ENCODE assay signal across 25 cellular contexts in the genomic region with DNA sequence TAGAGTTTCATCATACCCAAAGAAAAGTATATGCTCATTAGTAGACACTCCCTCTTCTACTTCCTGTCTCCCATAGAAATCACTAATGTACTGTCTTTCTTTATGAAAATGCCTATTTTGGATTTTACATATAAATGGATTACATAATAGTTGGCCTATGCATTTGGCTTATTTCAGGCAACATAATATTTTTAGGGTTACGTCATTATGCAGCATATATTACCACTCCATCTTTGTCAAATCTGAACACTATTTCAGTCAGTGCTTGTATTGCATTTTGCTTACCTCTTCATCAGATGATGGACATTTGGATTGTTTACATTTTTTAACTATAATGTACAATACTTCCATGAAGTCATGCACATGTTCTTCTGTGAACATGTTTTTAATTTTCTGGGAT.
A peak's percentile ranks its signal among the peaks of the same experiment; 100 is the strongest.
DNase-seq lines count a peak whose midpoint lies in the region; ATAC-seq, FAIRE-seq and TF ChIP-seq lines count a peak whose summit lies in the region.
"Had no signal": no experiment of that assay in that cellular context is flagged by ENCODE, and none has a peak within 500 bp of the region (broad histone marks: within the 10 kb centered on the region; RNA-seq: fewer than 3 reads in every experiment).

No MANE protein-coding gene starts in this region.

- CTCF ChIA-PET in HepG2 (lab: Yijun Ruan, JAX; ENCODE audit: low intra/inter-chr PET ratio, low total read pairs): no interaction called here

- no TSS peak for BruUV-seq in HepG2 (replicated peaks; lab: Mats Ljungman, UMichigan)

- H3K9ac ChIP-seq in HepG2 (ENCODE audit: insufficient read depth, low read depth, low read length) (no peak overlapping the region), SK-N-MC (ENCODE audit: insufficient read length) (no peak overlapping the region)
- H3K9ac ChIP-seq: BLaER1 had no signal

- H3K4me3 ChIP-seq in HepG2 (replicated peaks in 1 of 3; ENCODE audit: insufficient read depth in 1 of 3, low read depth in 2 of 3, low read length in 3 of 3) (no peak overlapping the region), right lobe of liver (no peak overlapping the region), SK-N-MC (no peak overlapping the region)
- H3K4me3 ChIP-seq: A549, BLaER1, GM12878 had no signal

- H3K4me1 ChIP-seq in HepG2 (ENCODE audit: insufficient read depth, low read length) (no peaks in the 10 kb centered on the region), right lobe of liver (no peaks in the 10 kb centered on the region)
- H3K4me1 ChIP-seq: A549, BE2C, BLaER1 had no signal

- H3K9me3 ChIP-seq in HepG2 (ENCODE audit: low read length) (peaks cover 86% of the 10 kb centered on the region), right lobe of liver (peaks cover 0 to 4% (median 0%) of the 10 kb centered on the region in 4 donors), SK-N-MC (ENCODE audit: low read depth, low read length) (no peaks in the 10 kb centered on the region; the same call in 1 of the 2 replicates)

- TF ChIP-seq EP300 in HepG2 (IDR thresholded peaks at IDR 0.05; ENCODE audit: low read depth in 2 of 2, low read length in 2 of 2) (no peak), HepG2 (CRISPR knock-in tag; IDR thresholded peaks at IDR 0.05; ENCODE audit: borderline replicate concordance) (no peak)

- FAIRE-seq in HepG2 (lab: Jason Lieb, UNC): no peak
- FAIRE-seq: GM12878, GM12892, GM18507 had no signal

- WGBS in HepG2 (ENCODE audit: low lambda C conversion rate): 0% methylated on average over 1 of the region's 1 CpG
- 75% methylated on average over 1 of the region's 1 CpG for WGBS in right lobe of liver (ENCODE audit: insufficient coverage, low coverage, low lambda C conversion rate, missing lambda C conversion rate)

- no peak for ATAC-seq in HepG2
- no peak for ATAC-seq in right lobe of liver
- no peak for ATAC-seq in HG02884 (IDR thresholded peaks at IDR 0.05; ENCODE audit: unreplicated experiment)
- ATAC-seq: A549, GM12878 had no signal

- TF ChIP-seq CTCF in HepG2 (CRISPR knock-in tag; IDR thresholded peaks at IDR 0.05): no peak
- no peak for TF ChIP-seq CTCF in right lobe of liver (IDR thresholded peaks at IDR 0.05)

- intact Hi-C loops in HepG2 (cut with micrococcal nuclease; ENCODE audit: unreplicated experiment) (no loop called here), right lobe of liver (cut with DNase I) (no loop called here)

- in situ Hi-C loops in HepG2 (cut with HindIII; ENCODE audit: extremely low pct_ligation_motif_present, low pct_unique_long_range_greater_than_20kb): no loop called here

- DNase-seq in HepG2 (ENCODE audit: low spot score) (no peak), right lobe of liver (no peak), SK-N-MC (ENCODE audit: low read depth, low spot score) (peak; percentile 47)
- no peak for DNase-seq in activated CD4-positive, CD25-positive, alpha-beta regulatory T cell treated with anti-CD3 and anti-CD28 coated beads, Interleukin-2, amount 50 U/mL, for 72 hours
- DNase-seq: ACHN; BE2C; C1 segment of cervical spinal cord; CD4-positive, alpha-beta memory T cell; CD4-positive, CD25-positive, alpha-beta regulatory T cell; CD8-positive, alpha-beta memory T cell; COR-L47; DMS 273 treated with DMSO at 0.1 percent for 48 hours; DMS153; DMS53; DMS79; DND-41; EL; GDM1 had no signal

- H4K20me1 ChIP-seq in HepG2 (ENCODE audit: insufficient read depth, low read length): no peaks in the 10 kb centered on the region
- H4K20me1 ChIP-seq: BLaER1 had no signal

- POLR2A ChIA-PET in HepG2 (lab: Yijun Ruan, JAX): no interaction called here

- H3K27ac ChIP-seq in HepG2 (ENCODE audit: extremely low read length, insufficient read depth, low read length) (no peak overlapping the region), right lobe of liver (no peak overlapping the region), SK-N-MC (no peak overlapping the region)
- H3K27ac ChIP-seq: 22Rv1, A549, BLaER1 had no signal

- H3K36me3 ChIP-seq in HepG2 (replicated peaks in 1 of 2; ENCODE audit: control insufficient read depth in 1 of 2, insufficient read depth in 2 of 2, low read length in 2 of 2) (no peaks in the 10 kb centered on the region), right lobe of liver (no peaks in the 10 kb centered on the region), SK-N-MC (ENCODE audit: insufficient read depth, low read length) (no peaks in the 10 kb centered on the region)
- H3K36me3 ChIP-seq: BE2C, BLaER1 had no signal

- H3K4me2 ChIP-seq in HepG2 (ENCODE audit: low read depth, low read length): no peak overlapping the region
- H3K4me2 ChIP-seq: A549, BLaER1 had no signal

- TF ChIP-seq POLR2A in HepG2 (IDR thresholded peaks at IDR 0.05; ENCODE audit: insufficient read depth in 1 of 2, low read depth in 2 of 2, low read length in 2 of 2) (no peak), right lobe of liver (IDR thresholded peaks at IDR 0.05) (no peak)

- H2AFZ ChIP-seq in HepG2 (ENCODE audit: low read length): no peak overlapping the region

- H3K27me3 ChIP-seq in HepG2 (ENCODE audit: control insufficient read depth in 1 of 2, insufficient read depth in 2 of 2, low read length in 2 of 2) (no peaks in the 10 kb centered on the region), right lobe of liver (no peaks in the 10 kb centered on the region)
- H3K27me3 ChIP-seq: BE2C, BLaER1 had no signal

- H3K79me2 ChIP-seq in HepG2 (ENCODE audit: insufficient read depth, low read length): no peaks in the 10 kb centered on the region

- no peak for TF ChIP-seq RAD21 in HepG2 (CRISPR knock-in tag; IDR thresholded peaks at IDR 0.05)

TF ChIP-seq in HepG2, 621 proteins besides CTCF, POLR2A, EP300 and RAD21 (continues in another document):
- TF ChIP-seq ATF7 (IDR thresholded peaks at IDR 0.05): peak; percentile 99
- no peak for TF ChIP-seq ATF7 (CRISPR knock-in tag; IDR thresholded peaks at IDR 0.05)
- no peak for TF ChIP-seq IKZF1 (IDR thresholded peaks at IDR 0.05)
- peak; percentile 77 for TF ChIP-seq CREB1 (IDR thresholded peaks at IDR 0.05)
- TF ChIP-seq CREB1 (CRISPR knock-in tag; IDR thresholded peaks at IDR 0.05): no peak
- TF ChIP-seq, protein P1, sequence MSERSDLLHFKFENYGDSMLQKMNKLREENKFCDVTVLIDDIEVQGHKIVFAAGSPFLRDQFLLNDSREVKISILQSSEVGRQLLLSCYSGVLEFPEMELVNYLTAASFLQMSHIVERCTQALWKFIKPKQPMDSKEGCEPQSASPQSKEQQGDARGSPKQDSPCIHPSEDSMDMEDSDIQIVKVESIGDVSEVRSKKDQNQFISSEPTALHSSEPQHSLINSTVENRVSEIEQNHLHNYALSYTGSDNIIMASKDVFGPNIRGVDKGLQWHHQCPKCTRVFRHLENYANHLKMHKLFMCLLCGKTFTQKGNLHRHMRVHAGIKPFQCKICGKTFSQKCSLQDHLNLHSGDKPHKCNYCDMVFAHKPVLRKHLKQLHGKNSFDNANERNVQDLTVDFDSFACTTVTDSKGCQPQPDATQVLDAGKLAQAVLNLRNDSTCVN (CRISPR knock-in tag; IDR thresholded peaks at IDR 0.05; ENCODE audit: borderline replicate concordance): no peak
- TF ChIP-seq, protein P2, sequence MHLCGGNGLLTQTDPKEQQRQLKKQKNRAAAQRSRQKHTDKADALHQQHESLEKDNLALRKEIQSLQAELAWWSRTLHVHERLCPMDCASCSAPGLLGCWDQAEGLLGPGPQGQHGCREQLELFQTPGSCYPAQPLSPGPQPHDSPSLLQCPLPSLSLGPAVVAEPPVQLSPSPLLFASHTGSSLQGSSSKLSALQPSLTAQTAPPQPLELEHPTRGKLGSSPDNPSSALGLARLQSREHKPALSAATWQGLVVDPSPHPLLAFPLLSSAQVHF (CRISPR knock-in tag; IDR thresholded peaks at IDR 0.05): no peak
- no peak for TF ChIP-seq DNMT3B (CRISPR knock-in tag; conservative IDR thresholded peaks at IDR 0.05)
- no peak for TF ChIP-seq ZNF20 (CRISPR knock-in tag; IDR thresholded peaks at IDR 0.05)
- no peak for TF ChIP-seq ZNF253 (CRISPR knock-in tag; IDR thresholded peaks at IDR 0.05; ENCODE audit: borderline replicate concordance)
- TF ChIP-seq, protein P3, sequence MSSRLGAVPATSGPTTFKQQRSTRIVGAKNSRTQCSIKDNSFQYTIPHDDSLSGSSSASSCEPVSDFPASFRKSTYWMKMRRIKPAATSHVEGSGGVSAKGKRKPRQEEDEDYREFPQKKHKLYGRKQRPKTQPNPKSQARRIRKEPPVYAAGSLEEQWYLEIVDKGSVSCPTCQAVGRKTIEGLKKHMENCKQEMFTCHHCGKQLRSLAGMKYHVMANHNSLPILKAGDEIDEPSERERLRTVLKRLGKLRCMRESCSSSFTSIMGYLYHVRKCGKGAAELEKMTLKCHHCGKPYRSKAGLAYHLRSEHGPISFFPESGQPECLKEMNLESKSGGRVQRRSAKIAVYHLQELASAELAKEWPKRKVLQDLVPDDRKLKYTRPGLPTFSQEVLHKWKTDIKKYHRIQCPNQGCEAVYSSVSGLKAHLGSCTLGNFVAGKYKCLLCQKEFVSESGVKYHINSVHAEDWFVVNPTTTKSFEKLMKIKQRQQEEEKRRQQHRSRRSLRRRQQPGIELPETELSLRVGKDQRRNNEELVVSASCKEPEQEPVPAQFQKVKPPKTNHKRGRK (CRISPR knock-in tag; IDR thresholded peaks at IDR 0.05): no peak
